14 cellular contexts compared by ENCODE assay signal in the genomic region with DNA sequence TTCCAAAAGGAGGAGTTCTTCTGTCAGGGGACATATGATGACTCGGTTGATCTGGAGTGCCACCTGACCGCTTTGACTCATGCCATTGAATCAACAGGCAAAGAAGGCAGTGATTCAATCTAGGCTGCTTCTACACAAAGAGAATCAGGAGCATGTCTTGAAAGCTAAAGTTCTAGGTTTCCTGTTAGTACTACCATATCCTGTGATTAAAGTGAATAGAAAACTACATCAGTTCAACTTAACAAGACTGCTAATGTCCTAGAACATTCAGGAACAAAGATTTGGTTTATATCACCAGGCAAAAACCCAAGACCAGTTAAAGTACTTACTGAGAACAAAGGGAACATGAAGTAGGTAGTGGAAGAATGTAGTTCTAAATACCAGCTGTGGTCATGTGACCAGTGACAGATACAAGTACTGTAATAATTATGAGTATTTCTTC.
DNase-seq lines count a peak whose midpoint lies in the region; ATAC-seq and TF ChIP-seq lines count a peak whose summit lies in the region.
"Had no signal": no experiment of that assay in that cellular context is flagged by ENCODE, and none has a peak within 500 bp of the region (broad histone marks: within the 10 kb centered on the region; RNA-seq: fewer than 3 reads in every experiment).

No MANE protein-coding gene starts in this region.

- no peaks in the 10 kb centered on the region for H3K36me3 Mint-ChIP-seq in CD4-positive, CD25-positive, alpha-beta regulatory T cell
- H3K36me3 Mint-ChIP-seq in HFFc6 (ENCODE audit: low read depth) = peaks cover 4% of the 10 kb centered on the region; the same call in 1 of the 2 replicates

- H3K4me1 Mint-ChIP-seq in CD4-positive, CD25-positive, alpha-beta regulatory T cell = peaks cover 0 to 16% (median 6%) of the 10 kb centered on the region in 4 donors
- peaks cover 57% of the 10 kb centered on the region for H3K4me1 Mint-ChIP-seq in HFFc6 (ENCODE audit: low read depth)

- no peak overlapping the region for H3K4me3 ChIP-seq in CD4-positive, CD25-positive, alpha-beta regulatory T cell (ENCODE audit: low read depth, low read length)
- H3K4me3 ChIP-seq in brain microvascular endothelial cell (ENCODE audit: low read depth, low read length) (no peak overlapping the region), suprapubic skin (no peak overlapping the region)

- ATAC-seq in CD4-positive, CD25-positive, alpha-beta regulatory T cell (ENCODE audit: low read depth in 2 of 2) = peak; percentile 63 to 65
- ATAC-seq in GM18520 (IDR thresholded peaks at IDR 0.05; ENCODE audit: unreplicated experiment) (no peak), HG02840 (IDR thresholded peaks at IDR 0.05; ENCODE audit: low FRiP score, unreplicated experiment) (no peak)

- TF ChIP-seq CTCF in HFFc6 (IDR thresholded peaks at IDR 0.05) (no peak), brain microvascular endothelial cell (IDR thresholded peaks at IDR 0.05; ENCODE audit: low read depth, low read length, missing control alignments) (no peak), suprapubic skin (IDR thresholded peaks at IDR 0.05) (no peak)

- peak overlapping the region in 2 of 3 donors; percentile 25 to 72 for H3K27ac Mint-ChIP-seq in CD4-positive, CD25-positive, alpha-beta regulatory T cell
- H3K27ac Mint-ChIP-seq in HFFc6 = peak overlapping the region; percentile 78
- H3K27ac Mint-ChIP-seq: stimulated activated naive CD8-positive, alpha-beta T cell treated with anti-CD3 and anti-CD28 coated beads, Interleukin-15, Interleukin-2, amounts not matched to agents 100 ng/mL and 50 ng/mL, for 24 hours had no signal

- no peak overlapping the region for H3K4me3 Mint-ChIP-seq in CD4-positive, CD25-positive, alpha-beta regulatory T cell
- no peak overlapping the region for H3K4me3 Mint-ChIP-seq in HFFc6
- H3K4me3 Mint-ChIP-seq: H9; stimulated activated naive CD8-positive, alpha-beta T cell treated with anti-CD3 and anti-CD28 coated beads, Interleukin-15, Interleukin-2, amounts not matched to agents 100 ng/mL and 50 ng/mL, for 24 hours had no signal

- H3K27me3 Mint-ChIP-seq in CD4-positive, CD25-positive, alpha-beta regulatory T cell = no peaks in the 10 kb centered on the region
- H3K27me3 Mint-ChIP-seq in HFFc6 (ENCODE audit: insufficient read depth) = peaks cover 1% of the 10 kb centered on the region; the same call in 1 of the 2 replicates

- peak in 1 of 3 donors; percentile 7 for DNase-seq in CD4-positive, CD25-positive, alpha-beta regulatory T cell
- peak; percentile 41 for DNase-seq in HFFc6
- peak; percentile 46 for DNase-seq in brain microvascular endothelial cell
- peak; percentile 83 for DNase-seq in kidney tubule cell (ENCODE audit: low spot score)
- no peak for DNase-seq in activated effector memory CD4-positive, alpha-beta T cell treated with anti-CD3 and anti-CD28 coated beads, Interleukin-2, amount 50 U/mL, for 16 hours
- DNase-seq in suprapubic skin (ENCODE audit: low spot score in 2 of 2) = no peak
- DNase-seq: activated CD8-positive, alpha-beta memory T cell treated with anti-CD3 and anti-CD28 coated beads for 24 hours; Calu3; H9; NCI-H1417; NCI-H82 had no signal

- TF ChIP-seq EP300 in suprapubic skin (IDR thresholded peaks at IDR 0.05) = no peak

- H3K9me3 ChIP-seq in CD4-positive, CD25-positive, alpha-beta regulatory T cell (ENCODE audit: control insufficient read depth in 2 of 2, low read length in 2 of 2) = no peaks in the 10 kb centered on the region
- no peaks in the 10 kb centered on the region for H3K9me3 ChIP-seq in suprapubic skin

- no peak for TF ChIP-seq POLR2A in suprapubic skin (IDR thresholded peaks at IDR 0.05)

- H3K4me1 ChIP-seq in CD4-positive, CD25-positive, alpha-beta regulatory T cell (ENCODE audit: control insufficient read depth, insufficient read depth, low read length, poor library complexity, severe bottlenecking) = no peaks in the 10 kb centered on the region
- no peaks in the 10 kb centered on the region for H3K4me1 ChIP-seq in suprapubic skin

- H3K9me3 Mint-ChIP-seq in CD4-positive, CD25-positive, alpha-beta regulatory T cell = peaks cover 0 to 3% (median 0%) of the 10 kb centered on the region in 7 donors
- no peaks in the 10 kb centered on the region for H3K9me3 Mint-ChIP-seq in HFFc6
- H3K9me3 Mint-ChIP-seq: H9; stimulated activated naive CD8-positive, alpha-beta T cell treated with anti-CD3 and anti-CD28 coated beads, Interleukin-15, Interleukin-2, amounts not matched to agents 100 ng/mL and 50 ng/mL, for 24 hours had no signal

- no peaks in the 10 kb centered on the region for H3K27me3 ChIP-seq in CD4-positive, CD25-positive, alpha-beta regulatory T cell (ENCODE audit: control insufficient read depth, insufficient read depth, low read length)
- H3K27me3 ChIP-seq in brain microvascular endothelial cell (replicated peaks) = no peaks in the 10 kb centered on the region
- no peaks in the 10 kb centered on the region for H3K27me3 ChIP-seq in suprapubic skin

- in situ Hi-C loops in brain microvascular endothelial cell (cut with HindIII; ENCODE audit: low pct_ligation_motif_present, low sequenced_read_pairs) = no loop called here

- no peaks in the 10 kb centered on the region for H3K36me3 ChIP-seq in CD4-positive, CD25-positive, alpha-beta regulatory T cell (ENCODE audit: control insufficient read depth, insufficient read depth, low read length)
- H3K36me3 ChIP-seq in brain microvascular endothelial cell (replicated peaks) (no peaks in the 10 kb centered on the region), suprapubic skin (no peaks in the 10 kb centered on the region)

- WGBS in suprapubic skin = 100% methylated on average over 2 of the region's 2 CpGs

- H3K27ac ChIP-seq in CD4-positive, CD25-positive, alpha-beta regulatory T cell (ENCODE audit: insufficient read depth, low read length, poor library complexity, severe bottlenecking) = no peak overlapping the region
- H3K27ac ChIP-seq in brain microvascular endothelial cell = no peak overlapping the region
- no peak overlapping the region for H3K27ac ChIP-seq in suprapubic skin

Comparison
In these comparisons a context has a peak if more than half of its experiments do, and no peak if none do; other contexts are left out.
1. ATAC-seq: peak in CD4-positive, CD25-positive, alpha-beta regulatory T cell (2 of 2); none in GM18520 (single experiment) and HG02840 (single experiment).
2. DNase-seq: peak in HFFc6 (single experiment), brain microvascular endothelial cell (single experiment) and kidney tubule cell (single experiment); none in activated effector memory CD4-positive, alpha-beta T cell treated with anti-CD3 and anti-CD28 coated beads, Interleukin-2, amount 50 U/mL, for 16 hours (single experiment) and suprapubic skin (0 of 2).